Comparison of ENCODE assay signal across 33 cellular contexts in genomic region chr4:66443020-66443419, GRCh38.
"Had no signal": no experiment of that assay in that cellular context is flagged by ENCODE, and none has a peak within 500 bp of the region (broad histone marks: within the 10 kb centered on the region; RNA-seq: fewer than 3 reads in every experiment).

No MANE protein-coding gene starts in this region.

- FAIRE-seq: bronchial epithelial cell, TTC549 had no signal

- H3K4me1 ChIP-seq: ascending aorta had no signal

- H3K9me3 ChIP-seq: ascending aorta had no signal

- H3K4me3 ChIP-seq: ascending aorta, cardiac muscle cell had no signal

- DNase-seq: activated CD4-positive, alpha-beta memory T cell treated with anti-CD3 and anti-CD28 coated beads, Interleukin-2, amount 10 ng/mL, durations not matched to agents 7 days and 5 days; activated CD4-positive, alpha-beta T cell treated with anti-CD3 and anti-CD28 coated beads for 1 hour; activated CD4-positive, alpha-beta T cell treated with anti-CD3 and anti-CD28 coated beads for 36 hours; activated CD4-positive, alpha-beta T cell treated with anti-CD3 and anti-CD28 coated beads for 48 hours; activated CD4-positive, alpha-beta T cell treated with anti-CD3 and anti-CD28 coated beads, Interleukin-2, amount 10 ng/mL, durations not matched to agents 7 days and 5 days; activated CD4-positive, alpha-beta T cell treated with anti-CD3 and anti-CD28 coated beads, Interleukin-2, amount 50 U/mL, for 48 hours; activated CD4-positive, CD25-positive, alpha-beta regulatory T cell; activated CD8-positive, alpha-beta memory T cell treated with anti-CD3 and anti-CD28 coated beads for 24 hours; activated CD8-positive, alpha-beta memory T cell treated with anti-CD3 and anti-CD28 coated beads, Interleukin-2, amount 10 ng/mL, durations not matched to agents 7 days and 5 days; activated CD8-positive, alpha-beta memory T cell treated with anti-CD3 and anti-CD28 coated beads, Interleukin-2, amount 50 U/mL, for 48 hours; activated CD8-positive, alpha-beta T cell treated with anti-CD3 and anti-CD28 coated beads, Interleukin-2, amount 10 ng/mL, durations not matched to agents 7 days and 5 days; activated effector memory CD4-positive, alpha-beta T cell treated with Interleukin-2 at 50 U/mL for 16 hours; activated gamma-delta T cell; activated naive CD4-positive, alpha-beta T cell treated with anti-CD3 and anti-CD28 coated beads, Interleukin-2, amount 10 ng/mL, durations not matched to agents 7 days and 5 days; activated naive CD4-positive, alpha-beta T cell treated with Interleukin-2 at 50 U/mL for 16 hours; activated naive CD8-positive, alpha-beta T cell treated with anti-CD3 and anti-CD28 coated beads, Interleukin-2, amount 10 ng/mL, durations not matched to agents 7 days and 5 days; activated naive CD8-positive, alpha-beta T cell treated with anti-CD3 and anti-CD28 coated beads, Interleukin-2, amount 50 U/mL, for 24 hours; activated T-cell treated with anti-CD3 and anti-CD28 coated beads, Interleukin-2, amount 50 U/mL, for 24 hours; activated T-cell treated with anti-CD3 and anti-CD28 coated beads, Interleukin-2, amount 50 U/mL, for 48 hours; amygdala; anterior cingulate cortex; caudate nucleus; cerebellar nuclear complex; T-helper 1 cell; T-helper 2 cell; T-helper 9 cell; WERI-Rb-1 had no signal

- H3K36me3 ChIP-seq: ascending aorta, cardiac muscle cell, WERI-Rb-1 had no signal

- ATAC-seq: activated CD4-positive, alpha-beta T cell treated with anti-CD3 and anti-CD28 coated beads for 36 hours; activated CD4-positive, CD25-positive, alpha-beta regulatory T cell treated with anti-CD3 and anti-CD28 coated beads, Interleukin-2, amount 50 U/mL, for 24 hours; activated CD8-positive, alpha-beta memory T cell treated with anti-CD3 and anti-CD28 coated beads, Interleukin-2, amount 10 ng/mL, durations not matched to agents 7 days and 5 days; activated CD8-positive, alpha-beta T cell treated with anti-CD3 and anti-CD28 coated beads, Interleukin-2, amount 10 ng/mL, durations not matched to agents 7 days and 5 days; activated naive CD8-positive, alpha-beta T cell treated with anti-CD3 and anti-CD28 coated beads, Interleukin-2, amount 50 U/mL, for 24 hours; WTC11 had no signal

- H3K27me3 ChIP-seq: ascending aorta, cardiac muscle cell had no signal

- H3K27ac ChIP-seq: ascending aorta, cardiac muscle cell, WERI-Rb-1 had no signal
